7 cellular contexts compared by ENCODE assay signal in genomic region chr4:48047421-48047844, GRCh38. TPM values are rescaled to one million over a fixed set of nuclear protein-coding genes. Genes with fewer than 3 reads are reported as not detected.
DNase-seq lines count a peak whose midpoint lies in the region; ATAC-seq lines count a peak whose summit lies in the region.

No MANE protein-coding gene starts in this region.

- peak; percentile 61 to 66 for DNase-seq in activated CD4-positive, alpha-beta T cell treated with anti-CD3 and anti-CD28 coated beads for 4 hours
- DNase-seq in globus pallidus (ENCODE audit: low spot score), result peak; percentile 10
- peak; percentile 61 to 78 for DNase-seq in stimulated activated CD8-positive, alpha-beta memory T cell treated with anti-CD3 and anti-CD28 coated beads, Interleukin-2, amount 100 ng/mL, for 48 hours (ENCODE audit: low read depth in 2 of 2)
- no peak for DNase-seq in occipital lobe (lab: John Stamatoyannopoulos, UW)
- no peak for DNase-seq in retina

- peak; percentile 97 for ATAC-seq in GM19467 (IDR thresholded peaks at IDR 0.05; ENCODE audit: unreplicated experiment)
- ATAC-seq in HG03521 (IDR thresholded peaks at IDR 0.05; ENCODE audit: unreplicated experiment), result peak; percentile 99

RNA-seq across cellular contexts. Expression of gene NIPAL1, which starts 30.9 kb away (rescaled TPM):
- total RNA-seq in occipital lobe, result 0.94 TPM

RNA-seq across cellular contexts. Expression of gene CNGA1, which starts 31.0 kb away (rescaled TPM):
- not detected for total RNA-seq in occipital lobe

Comparison
In these comparisons a context has a peak if more than half of its experiments do, and no peak if none do; other contexts are left out.
1. DNase-seq: peak in activated CD4-positive, alpha-beta T cell treated with anti-CD3 and anti-CD28 coated beads for 4 hours (2 of 2), globus pallidus (single experiment) and stimulated activated CD8-positive, alpha-beta memory T cell treated with anti-CD3 and anti-CD28 coated beads, Interleukin-2, amount 100 ng/mL, for 48 hours (2 of 2); none in occipital lobe (single experiment) and retina (single experiment).